ENCODE assay signal across 8 cellular contexts in genomic region chr17:27332485-27333409, GRCh38. TPM values are rescaled to one million over a fixed set of nuclear protein-coding genes. Genes with fewer than 3 reads are reported as not detected.
DNase-seq lines count a peak whose midpoint lies in the region; ATAC-seq and TF ChIP-seq lines count a peak whose summit lies in the region.

No MANE protein-coding gene starts in this region.

- WGBS in mammary epithelial cell (ENCODE audit: low coverage, missing lambda C conversion rate): 3% methylated on average over 17 of the region's 52 CpGs

- peaks cover 26 to 29% of the 10 kb centered on the region in 2 donors for H3K4me1 Mint-ChIP-seq in immature natural killer cell

- H4K20me1 ChIP-seq in mammary epithelial cell (ENCODE audit: insufficient read depth, low read length): no peaks in the 10 kb centered on the region

- H3K79me2 ChIP-seq in ACC112 (ENCODE audit: control insufficient read depth, insufficient read depth, low read length, unreplicated experiment) (no peaks in the 10 kb centered on the region), mammary epithelial cell (ENCODE audit: insufficient read depth, low read length) (no peaks in the 10 kb centered on the region)

- no TSS peak for BruUV-seq in mammary epithelial cell (replicated peaks; lab: Mats Ljungman, UMichigan)

- DNase-seq in NCI-H2171 treated with DMSO at 0.1 percent for 48 hours (lab: John Stamatoyannopoulos, UW) (peak; percentile 98), WERI-Rb-1 (peak; percentile 97), mammary epithelial cell (peak; percentile 98), immature natural killer cell (peak; percentile 88 to 90 (median 90)), smooth muscle cell of the brain vasculature (ENCODE audit: low read depth, low spot score) (peak; percentile 85)

- H3K9me3 ChIP-seq in WERI-Rb-1 (ENCODE audit: severe bottlenecking) (no peaks in the 10 kb centered on the region), mammary epithelial cell (replicated peaks; ENCODE audit: insufficient read depth, low read length) (no peaks in the 10 kb centered on the region)

- H3K27me3 ChIP-seq in ACC112 (ENCODE audit: insufficient read depth, low read length) (no peaks in the 10 kb centered on the region), WERI-Rb-1 (ENCODE audit: insufficient read depth, low read depth, severe bottlenecking) (no peaks in the 10 kb centered on the region), mammary epithelial cell (ENCODE audit: insufficient read depth, low read length) (no peaks in the 10 kb centered on the region)

- H3K9me3 Mint-ChIP-seq in immature natural killer cell: no peaks in the 10 kb centered on the region

- in situ Hi-C loops in mammary epithelial cell (cut with MboI; ENCODE audit: low sequenced_read_pairs in 2 of 2): loop anchor here (5.0 kb wide), 2 partner anchors 85 to 90 kb away; no protein-coding TSS in a partner anchor

- H3K27ac Mint-ChIP-seq in immature natural killer cell: peak overlapping the region; percentile 90 to 94 (median 91)

- peaks cover 18% of the 10 kb centered on the region for H3K4me1 ChIP-seq in ACC112 (ENCODE audit: control insufficient read depth, insufficient read depth, low read length, unreplicated experiment)
- peaks cover 30% of the 10 kb centered on the region for H3K4me1 ChIP-seq in mammary epithelial cell (ENCODE audit: insufficient read depth, low read length)

- peak overlapping the region; percentile 84 for H3K9ac ChIP-seq in mammary epithelial cell (ENCODE audit: insufficient read depth, low read length)

- peak overlapping the region; percentile 80 to 93 (median 83) for H3K4me3 Mint-ChIP-seq in immature natural killer cell

- CTCF ChIA-PET in mammary epithelial cell (lab: Charles Lee; ENCODE audit: low non-redundant PET): interaction anchor here (0.5 to 1.3 kb wide), 3 partner anchors 87 to 137 kb away, joined by 4 to 14 read pairs (median 6); no protein-coding TSS in a partner anchor

- H3K36me3 ChIP-seq in ACC112 (ENCODE audit: insufficient read depth, low read length) (no peaks in the 10 kb centered on the region), WERI-Rb-1 (no peaks in the 10 kb centered on the region), mammary epithelial cell (ENCODE audit: insufficient read depth, low read length) (no peaks in the 10 kb centered on the region)

- H3K27ac ChIP-seq in ACC112 (ENCODE audit: low read depth, low read length): peak overlapping the region; percentile 52
- peak overlapping the region; percentile 88 for H3K27ac ChIP-seq in WERI-Rb-1
- peak overlapping the region; percentile 89 for H3K27ac ChIP-seq in mammary epithelial cell (ENCODE audit: insufficient read depth, low read depth, low read length)

- peaks cover 0 to 3% (median 0%) of the 10 kb centered on the region in 3 donors for H3K36me3 Mint-ChIP-seq in immature natural killer cell

- H2AFZ ChIP-seq in ACC112 (ENCODE audit: low read length, unreplicated experiment): peak overlapping the region; percentile 85
- H2AFZ ChIP-seq in mammary epithelial cell (ENCODE audit: low read depth, low read length): peak overlapping the region; percentile 95

- intact Hi-C loops in mammary epithelial cell (cut with micrococcal nuclease): loop anchor here (1.0 kb wide), 5 partner anchors 38 to 269 kb away; partner anchors contain the start of gene WSB1

- dilution Hi-C loops in mammary epithelial cell (cut with HindIII; ENCODE audit: low sequenced_read_pairs): no loop called here

- ATAC-seq in GM18858 (IDR thresholded peaks at IDR 0.05; ENCODE audit: unreplicated experiment) (peak; percentile 80), HG03095 (IDR thresholded peaks at IDR 0.05; ENCODE audit: unreplicated experiment) (peak; percentile 77)

- peaks cover 0 to 6% (median 5%) of the 10 kb centered on the region in 3 donors for H3K27me3 Mint-ChIP-seq in immature natural killer cell (ENCODE audit: low read depth in 3 of 3)

- peak; percentile 88 for TF ChIP-seq CTCF in WERI-Rb-1 (IDR thresholded peaks at IDR 0.05; ENCODE audit: low read depth, low read length)
- TF ChIP-seq CTCF in mammary epithelial cell (conservative IDR thresholded peaks at IDR 0.05 in 1 of 2, IDR thresholded peaks at IDR 0.05 in 1 of 2; ENCODE audit: extremely low read depth in 1 of 2, insufficient read depth in 1 of 2, low read depth in 1 of 2, low read length in 2 of 2): peak; percentile 65 to 91

- H3K4me3 ChIP-seq in ACC112 (ENCODE audit: low read depth, low read length): peak overlapping the region; percentile 68
- peak overlapping the region; percentile 64 for H3K4me3 ChIP-seq in WERI-Rb-1 (ENCODE audit: low read depth, low read length)
- H3K4me3 ChIP-seq in mammary epithelial cell (replicated peaks in 1 of 3; ENCODE audit: insufficient read depth in 1 of 3, low read depth in 2 of 3, low read length in 3 of 3): peak overlapping the region; percentile 51 to 62 (median 57)

- peak overlapping the region; percentile 97 for H3K4me2 ChIP-seq in mammary epithelial cell (ENCODE audit: insufficient read depth, low read depth, low read length)

RNA-seq across cellular contexts. Expression of gene WSB1, which starts 38.8 kb away (rescaled TPM):
- 100 to 1,000 TPM in 1 of 2 donors, 10 to 100 TPM in 1; 93.0 to 119 TPM for total RNA-seq in mammary epithelial cell
- polyA plus RNA-seq in mammary epithelial cell: 58.2 TPM
- 35.8 TPM for polyA minus RNA-seq in mammary epithelial cell
- 100 to 1,000 TPM; 163 to 253 (median 232) TPM for polyA plus RNA-seq in immature natural killer cell

Comparison
In these comparisons a context has a peak if more than half of its experiments do, and no peak if none do; other contexts are left out.
1. Peak in every context shown above with its lines: DNase-seq, ATAC-seq, H3K4me3 ChIP-seq and H3K27ac ChIP-seq.